In genomic region chr18:63161728-63162195, GRCh38 we compare ENCODE assay signal across 8 cellular contexts.
DNase-seq lines count a peak whose midpoint lies in the region; ATAC-seq and TF ChIP-seq lines count a peak whose summit lies in the region.

No MANE protein-coding gene starts in this region.

- peaks cover 63% of the 10 kb centered on the region for H3K79me2 ChIP-seq in OCI-LY1 (ENCODE audit: insufficient read depth, low read length)

- no peaks in the 10 kb centered on the region for H3K9me3 ChIP-seq in OCI-LY1 (ENCODE audit: low read length)
- H3K9me3 ChIP-seq in vagina = no peaks in the 10 kb centered on the region

- no peaks in the 10 kb centered on the region for H4K20me1 ChIP-seq in OCI-LY1 (ENCODE audit: insufficient read depth, low read length)

- peak overlapping the region; percentile 61 for H3K4me3 ChIP-seq in OCI-LY1 (ENCODE audit: low read depth, low read length, poor library complexity, severe bottlenecking)
- no peak overlapping the region for H3K4me3 ChIP-seq in foreskin fibroblast (ENCODE audit: low read depth in 1 of 2, low read length in 2 of 2)
- no peak overlapping the region for H3K4me3 ChIP-seq in retinal pigment epithelial cell (ENCODE audit: low read length)
- no peak overlapping the region for H3K4me3 ChIP-seq in vagina

- ATAC-seq in GM18508 (IDR thresholded peaks at IDR 0.05; ENCODE audit: insufficient read depth, unreplicated experiment) (peak; percentile 48), HG02884 (IDR thresholded peaks at IDR 0.05; ENCODE audit: unreplicated experiment) (peak; percentile 52)

- peak overlapping the region; percentile 51; the same call in 1 of the 2 replicates for H3K9ac ChIP-seq in OCI-LY1 (ENCODE audit: low read length)

- H3K4me2 ChIP-seq in OCI-LY1 (ENCODE audit: low read length) = peak overlapping the region; percentile 74

- no peak for TF ChIP-seq CTCF in OCI-LY1 (IDR thresholded peaks at IDR 0.05; ENCODE audit: low read length)
- no peak for TF ChIP-seq CTCF in foreskin fibroblast (IDR thresholded peaks at IDR 0.05; ENCODE audit: low read depth, low read length)
- TF ChIP-seq CTCF in retinal pigment epithelial cell (conservative IDR thresholded peaks at IDR 0.05; ENCODE audit: low read depth, low read length) = no peak
- no peak for TF ChIP-seq CTCF in vagina (IDR thresholded peaks at IDR 0.05)

- peak; percentile 53 to 68 for DNase-seq in activated T-helper 1 cell treated with anti-CD3 and anti-CD28 coated beads, Interleukin-2, amount 50 U/mL, for 16 hours (ENCODE audit: low read depth in 1 of 2, low spot score in 1 of 2)
- DNase-seq in foreskin fibroblast (peak; percentile 80 to 92), retinal pigment epithelial cell (ENCODE audit: low read depth) (peak; percentile 81), vagina (ENCODE audit: extremely low spot score in 2 of 2) (no peak), NCI-H82 treated with DMSO at 0.1 percent for 48 hours (lab: John Stamatoyannopoulos, UW; ENCODE audit: unreplicated experiment) (no peak)

- H3K4me1 ChIP-seq in OCI-LY1 (ENCODE audit: insufficient read depth, low read length, severe bottlenecking) (peaks cover 95% of the 10 kb centered on the region), vagina (peaks cover 79% of the 10 kb centered on the region)

- no peaks in the 10 kb centered on the region for H3K9me2 ChIP-seq in OCI-LY1 (ENCODE audit: low read depth, low read length)

- H3K27me3 ChIP-seq in OCI-LY1 (ENCODE audit: insufficient read depth, low read length) (no peaks in the 10 kb centered on the region), vagina (no peaks in the 10 kb centered on the region)

- TF ChIP-seq POLR2A in vagina (IDR thresholded peaks at IDR 0.05) = peak in 1 of 2 donors; percentile 12

- no peak overlapping the region for H2AFZ ChIP-seq in OCI-LY1 (ENCODE audit: low read length)

- H3K36me3 ChIP-seq in OCI-LY1 (ENCODE audit: insufficient read depth, low read length) = peaks cover 71% of the 10 kb centered on the region
- no peaks in the 10 kb centered on the region for H3K36me3 ChIP-seq in vagina

- H3F3A ChIP-seq in OCI-LY1 (ENCODE audit: insufficient read depth, low read length) = peaks cover 19% of the 10 kb centered on the region

- H3K27ac ChIP-seq in OCI-LY1 (ENCODE audit: low read depth, low read length, poor library complexity, severe bottlenecking) (peak overlapping the region; percentile 99), vagina (peak overlapping the region; percentile 93)

- intact Hi-C loops in vagina (cut with DNase I) = no loop called here

Comparison
In these comparisons a context has a peak if more than half of its experiments do, and no peak if none do; other contexts are left out.
1. DNase-seq: peak in activated T-helper 1 cell treated with anti-CD3 and anti-CD28 coated beads, Interleukin-2, amount 50 U/mL, for 16 hours (2 of 2), foreskin fibroblast (2 of 2) and retinal pigment epithelial cell (single experiment); none in vagina (0 of 2) and NCI-H82 treated with DMSO at 0.1 percent for 48 hours (single experiment).